In genomic region chr12:32947203-32947795, GRCh38 we compare ENCODE assay signal across 10 cellular contexts. TPM values are rescaled to one million over a fixed set of nuclear protein-coding genes. Genes with fewer than 3 reads are reported as not detected.
A peak's percentile ranks its signal among the peaks of the same experiment; 100 is the strongest.
DNase-seq lines count a peak whose midpoint lies in the region; TF ChIP-seq lines count a peak whose summit lies in the region.
"Had no signal": no experiment of that assay in that cellular context is flagged by ENCODE, and none has a peak within 500 bp of the region (broad histone marks: within the 10 kb centered on the region; RNA-seq: fewer than 3 reads in every experiment).

No MANE protein-coding gene starts in this region.

- no peak for TF ChIP-seq POLR2A in Peyer's patch (IDR thresholded peaks at IDR 0.05)

- H3K27ac Mint-ChIP-seq in glutamatergic neuron (ENCODE audit: unreplicated experiment) = no peak overlapping the region
- H3K27ac Mint-ChIP-seq: activated naive CD4-positive, alpha-beta T cell treated with anti-CD3 and anti-CD28 coated beads, Interleukin-2, amount 50 U/mL, for 24 hours had no signal

- TF ChIP-seq CTCF in glutamatergic neuron (IDR thresholded peaks at IDR 0.05; ENCODE audit: partially characterized antibody, unreplicated experiment) (no peak), Peyer's patch (IDR thresholded peaks at IDR 0.05) (peak in 2 of 6 experiments; percentile 13 to 26)

- no peaks in the 10 kb centered on the region for H3K9me3 Mint-ChIP-seq in glutamatergic neuron (ENCODE audit: unreplicated experiment)

- no peak overlapping the region for H3K4me3 ChIP-seq in Peyer's patch

- no peaks in the 10 kb centered on the region for H3K4me1 Mint-ChIP-seq in glutamatergic neuron (ENCODE audit: low read depth, unreplicated experiment)
- H3K4me1 Mint-ChIP-seq: activated naive CD4-positive, alpha-beta T cell treated with anti-CD3 and anti-CD28 coated beads, Interleukin-2, amount 50 U/mL, for 24 hours had no signal

- no peaks in the 10 kb centered on the region for H3K36me3 Mint-ChIP-seq in glutamatergic neuron (ENCODE audit: unreplicated experiment)
- H3K36me3 Mint-ChIP-seq: activated naive CD4-positive, alpha-beta T cell treated with anti-CD3 and anti-CD28 coated beads, Interleukin-2, amount 50 U/mL, for 24 hours had no signal

- H3K36me3 ChIP-seq in Peyer's patch = no peaks in the 10 kb centered on the region

- H3K27ac ChIP-seq in cingulate gyrus (ENCODE audit: low read depth, low read length) (peak overlapping the region; percentile 23), Peyer's patch (no peak overlapping the region)

- no peaks in the 10 kb centered on the region for H3K27me3 ChIP-seq in Peyer's patch

- H3K27me3 Mint-ChIP-seq in glutamatergic neuron (ENCODE audit: unreplicated experiment) = no peaks in the 10 kb centered on the region
- H3K27me3 Mint-ChIP-seq: activated naive CD4-positive, alpha-beta T cell treated with anti-CD3 and anti-CD28 coated beads, Interleukin-2, amount 50 U/mL, for 24 hours had no signal

- H3K9me3 ChIP-seq in Peyer's patch = no peaks in the 10 kb centered on the region

- H3K4me3 Mint-ChIP-seq in glutamatergic neuron (ENCODE audit: unreplicated experiment) = no peak overlapping the region
- H3K4me3 Mint-ChIP-seq: activated naive CD4-positive, alpha-beta T cell treated with anti-CD3 and anti-CD28 coated beads, Interleukin-2, amount 50 U/mL, for 24 hours had no signal

- H3K4me1 ChIP-seq in Peyer's patch = no peaks in the 10 kb centered on the region

- peak; percentile 32 for DNase-seq in HS-5 (ENCODE audit: low read depth)
- DNase-seq in NCI-H345 treated with DMSO at 0.1 percent for 48 hours (lab: John Stamatoyannopoulos, UW; ENCODE audit: unreplicated experiment) = peak; percentile 55
- peak; percentile 78 for DNase-seq in pons (ENCODE audit: low spot score)
- DNase-seq in NCI-H510A (lab: John Stamatoyannopoulos, UW) = no peak
- DNase-seq in OCI-M2 (lab: John Stamatoyannopoulos, UW; ENCODE audit: unreplicated experiment) = no peak
- no peak for DNase-seq in glutamatergic neuron
- no peak for DNase-seq in Peyer's patch
- DNase-seq: islet precursor cell had no signal

RNA-seq across cellular contexts. Expression of gene PKP2, which starts 50.7 kb away (rescaled TPM):
- total RNA-seq in glutamatergic neuron (ENCODE audit: unreplicated experiment) (2.5 TPM), Peyer's patch (100 to 1,000 TPM in 1 of 4 donors, 10 to 100 TPM in 3; 42.9 to 103 (median 64.8) TPM)

Comparison
In these comparisons a context has a peak if more than half of its experiments do, and no peak if none do; other contexts are left out.
1. DNase-seq: peak in HS-5 (single experiment), NCI-H345 treated with DMSO at 0.1 percent for 48 hours (single experiment) and pons (single experiment); none in NCI-H510A (single experiment), OCI-M2 (single experiment), glutamatergic neuron (single experiment) and Peyer's patch (0 of 3).
2. RNA of gene PKP2, which starts 50.7 kb away (total RNA-seq): 42.9 to 103 TPM in Peyer's patch; 2.5 TPM in glutamatergic neuron (single experiment); every median in the first group is over 10 times any median in the second.